In genomic region chr1:116606067-116606466, GRCh38 we compare ENCODE assay signal across 7 cellular contexts. TPM values are rescaled to one million over a fixed set of nuclear protein-coding genes. Genes with fewer than 3 reads are reported as not detected.
DNase-seq lines count a peak whose midpoint lies in the region; ATAC-seq, FAIRE-seq and TF ChIP-seq lines count a peak whose summit lies in the region.
"Not testable (repeated sequence)": the region's sequence is repeated elsewhere in the genome, so short reads cannot be mapped to it uniquely, and the experiment has no call there.

No MANE protein-coding gene starts in this region.

- not testable (repeated sequence) for H3K27ac ChIP-seq in right lobe of liver, pancreas

- peaks cover 11 to 12% (median 11%) of the 10 kb centered on the region in 3 donors for H3K4me1 Mint-ChIP-seq in T-cell
- peaks cover 34% of the 10 kb centered on the region for H3K4me1 Mint-ChIP-seq in activated T-helper 17 cell treated with anti-CD3 and anti-CD28 coated beads, Interleukin-2, amount 50 U/mL, for 72 hours
- not testable (repeated sequence) for H3K4me1 Mint-ChIP-seq in effector memory CD8-positive, alpha-beta T cell (ENCODE audit: low read depth in 2 of 2)

- H3K27me3 ChIP-seq in right lobe of liver, pancreas: not testable (repeated sequence)

- not testable (repeated sequence) for H3K27me3 Mint-ChIP-seq in T-cell; activated T-helper 17 cell treated with anti-CD3 and anti-CD28 coated beads, Interleukin-2, amount 50 U/mL, for 72 hours
- H3K27me3 Mint-ChIP-seq in effector memory CD8-positive, alpha-beta T cell = peaks cover 12 to 18% of the 10 kb centered on the region in 2 donors

- H3K4me3 ChIP-seq in NB4 (ENCODE audit: low read depth, low read length); right lobe of liver; pancreas: not testable (repeated sequence)

- H3K36me3 Mint-ChIP-seq in T-cell; effector memory CD8-positive, alpha-beta T cell (ENCODE audit: insufficient read depth): not testable (repeated sequence)
- H3K36me3 Mint-ChIP-seq in activated T-helper 17 cell treated with anti-CD3 and anti-CD28 coated beads, Interleukin-2, amount 50 U/mL, for 72 hours (ENCODE audit: low read depth) = peaks cover 30% of the 10 kb centered on the region

- POLR2A ChIA-PET in T-cell (lab: Charles Lee) = interaction anchor here in 1 of 2 donors (0.6 kb wide), 1 partner anchor 1001 kb away, joined by 3 read pairs; no protein-coding TSS in a partner anchor

- DNase-seq in ELR (ENCODE audit: low read depth) (peak; percentile 4), NB4 (ENCODE audit: low read depth) (peak; percentile 76), T-cell (peak in 3 of 34 experiments; percentile 4 to 17 (median 15))
- DNase-seq in effector memory CD8-positive, alpha-beta T cell; right lobe of liver; pancreas: not testable (repeated sequence)

- not testable (repeated sequence) for H3K9me3 Mint-ChIP-seq in T-cell; activated T-helper 17 cell treated with anti-CD3 and anti-CD28 coated beads, Interleukin-2, amount 50 U/mL, for 72 hours; effector memory CD8-positive, alpha-beta T cell

- TF ChIP-seq POLR2A in NB4 (IDR thresholded peaks at IDR 0.05; ENCODE audit: extremely low read depth, insufficient read length); right lobe of liver (IDR thresholded peaks at IDR 0.05): not testable (repeated sequence)

- H3K27ac Mint-ChIP-seq in T-cell = not testable (repeated sequence)
- peak overlapping the region; percentile 33 for H3K27ac Mint-ChIP-seq in activated T-helper 17 cell treated with anti-CD3 and anti-CD28 coated beads, Interleukin-2, amount 50 U/mL, for 72 hours
- H3K27ac Mint-ChIP-seq in effector memory CD8-positive, alpha-beta T cell = peak overlapping the region in 1 of 2 donors; percentile 30

- TF ChIP-seq CTCF in NB4 (IDR thresholded peaks at IDR 0.05; ENCODE audit: low read depth, low read length); right lobe of liver (IDR thresholded peaks at IDR 0.05); pancreas (IDR thresholded peaks at IDR 0.05): not testable (repeated sequence)

- CTCF ChIA-PET in T-cell (lab: Charles Lee) = not testable (repeated sequence)

- intact Hi-C loops in right lobe of liver (cut with DNase I); pancreas (cut with DNase I): not testable (repeated sequence)

- H3K4me1 ChIP-seq in right lobe of liver, pancreas: not testable (repeated sequence)

- H3K36me3 ChIP-seq in right lobe of liver, pancreas: not testable (repeated sequence)

- not testable (repeated sequence) for H3K4me3 Mint-ChIP-seq in T-cell; effector memory CD8-positive, alpha-beta T cell
- H3K4me3 Mint-ChIP-seq in activated T-helper 17 cell treated with anti-CD3 and anti-CD28 coated beads, Interleukin-2, amount 50 U/mL, for 72 hours = peak overlapping the region; percentile 85

- not testable (repeated sequence) for FAIRE-seq in pancreas (lab: Jason Lieb, UNC)

- H3K9me3 ChIP-seq in right lobe of liver, pancreas: not testable (repeated sequence)

- peak; percentile 56 to 71 (median 69) for ATAC-seq in T-cell (replicated peaks in 1 of 4)
- ATAC-seq in activated T-helper 17 cell treated with anti-CD3 and anti-CD28 coated beads, Interleukin-2, amount 50 U/mL, for 72 hours (replicated peaks) = peak; percentile 25
- peak; percentile 62 for ATAC-seq in effector memory CD8-positive, alpha-beta T cell (replicated peaks)
- peak; percentile 36 to 58 (median 54) for ATAC-seq in right lobe of liver
- peak in 3 of 4 donors; percentile 54 to 67 (median 57) for ATAC-seq in pancreas

- 81% methylated on average over 6 of the region's 8 CpGs for WGBS in right lobe of liver (ENCODE audit: insufficient coverage, low coverage, low lambda C conversion rate, missing lambda C conversion rate)
- WGBS in pancreas, 2 donors = 87 to 92% methylated on average over 6 to 7 of the region's 8 CpGs

RNA-seq across cellular contexts. Expression of gene CD58, which starts 35.2 kb away (rescaled TPM):
- 10 to 100 TPM in 4 of 5 donors, 1 to 10 TPM in 1; 8.9 to 20.5 (median 16.9) TPM for total RNA-seq in T-cell
- 10 to 100 TPM; 36.8 to 40.5 TPM for total RNA-seq in activated T-helper 17 cell treated with anti-CD3 and anti-CD28 coated beads, Interleukin-2, amount 50 U/mL, for 72 hours
- 10 to 100 TPM in 2 of 6 experiments, 1 to 10 TPM in 4; 3.5 to 13.8 (median 7.5) TPM for total RNA-seq in right lobe of liver
- total RNA-seq in pancreas = 1 to 10 TPM; 1.7 to 9.1 (median 3.1) TPM
- 1 to 10 TPM; 5.7 to 7.3 TPM for polyA plus RNA-seq in pancreas
